1 cellular context compared by ENCODE assay signal in the genomic region with DNA sequence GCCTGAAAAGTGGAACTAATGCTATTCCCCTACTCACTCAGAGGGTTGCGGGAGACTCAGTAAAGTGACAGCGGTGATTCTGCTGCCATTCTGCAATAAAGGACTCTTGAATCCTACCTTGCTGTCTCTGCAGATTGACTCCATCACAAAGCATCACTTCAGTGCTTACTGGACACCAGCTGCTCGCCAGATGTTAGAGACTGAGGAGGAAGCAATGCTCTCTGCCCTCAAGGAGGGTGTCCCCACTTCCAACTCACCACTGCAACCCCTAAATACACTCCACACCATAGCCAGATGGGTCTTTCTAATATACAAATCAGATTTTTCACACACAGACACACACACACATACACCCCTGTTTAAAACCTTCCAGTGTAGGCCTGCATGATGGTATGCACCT.
TF ChIP-seq lines count a peak whose summit lies in the region.

No MANE protein-coding gene starts in this region.

TF ChIP-seq in SK-N-SH, 30 proteins besides CTCF, POLR2A, EP300 and RAD21 (continued from another document):
- TF ChIP-seq GABPA (IDR thresholded peaks at IDR 0.05; ENCODE audit: low read depth): no peak
- no peak for TF ChIP-seq NFIC (IDR thresholded peaks at IDR 0.05; ENCODE audit: borderline replicate concordance)
- TF ChIP-seq, protein P1, sequence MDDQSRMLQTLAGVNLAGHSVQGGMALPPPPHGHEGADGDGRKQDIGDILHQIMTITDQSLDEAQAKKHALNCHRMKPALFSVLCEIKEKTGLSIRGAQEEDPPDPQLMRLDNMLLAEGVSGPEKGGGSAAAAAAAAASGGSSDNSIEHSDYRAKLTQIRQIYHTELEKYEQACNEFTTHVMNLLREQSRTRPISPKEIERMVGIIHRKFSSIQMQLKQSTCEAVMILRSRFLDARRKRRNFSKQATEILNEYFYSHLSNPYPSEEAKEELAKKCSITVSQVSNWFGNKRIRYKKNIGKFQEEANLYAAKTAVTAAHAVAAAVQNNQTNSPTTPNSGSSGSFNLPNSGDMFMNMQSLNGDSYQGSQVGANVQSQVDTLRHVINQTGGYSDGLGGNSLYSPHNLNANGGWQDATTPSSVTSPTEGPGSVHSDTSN (IDR thresholded peaks at IDR 0.05): no peak
